ENCODE assay signal across 9 cellular contexts in genomic region chr5:76547242-76547890, GRCh38.
DNase-seq lines count a peak whose midpoint lies in the region; ATAC-seq and TF ChIP-seq lines count a peak whose summit lies in the region.
"Had no signal": no experiment of that assay in that cellular context is flagged by ENCODE, and none has a peak within 500 bp of the region (broad histone marks: within the 10 kb centered on the region; RNA-seq: fewer than 3 reads in every experiment).

No MANE protein-coding gene starts in this region.

- TF ChIP-seq CTCF in heart right ventricle (IDR thresholded peaks at IDR 0.05) (no peak), thyroid gland (IDR thresholded peaks at IDR 0.05) (no peak)

- 41 to 56% methylated on average over 4 of the region's 4 CpGs for WGBS in heart right ventricle, 2 donors
- WGBS in thyroid gland, 2 donors: 33 to 47% methylated on average over 4 of the region's 4 CpGs

- no peaks in the 10 kb centered on the region for H3K9me3 Mint-ChIP-seq in activated CD4-positive, alpha-beta T cell treated with anti-CD3 and anti-CD28 coated beads, Interleukin-2, amount 10 ng/mL, durations not matched to agents 24 days and 14 days

- H3K27me3 ChIP-seq in heart right ventricle (peaks cover 0 to 8% (median 0%) of the 10 kb centered on the region in 7 donors), thyroid gland (no peaks in the 10 kb centered on the region)

- DNase-seq in SIG-M5 treated with dmso at 0.1 percent for 504 hours (lab: John Stamatoyannopoulos, UW; ENCODE audit: unreplicated experiment) (peak; percentile 21), SIG-M5 (lab: John Stamatoyannopoulos, UW) (no peak), heart right ventricle (no peak), thyroid gland (no peak), COLO829 (ENCODE audit: low spot score) (no peak), nucleus accumbens (lab: John Stamatoyannopoulos, UW) (no peak)
- peak; percentile 89 for DNase-seq in activated CD4-positive, alpha-beta T cell treated with anti-CD3 and anti-CD28 coated beads, Interleukin-2, amount 10 ng/mL, durations not matched to agents 24 days and 14 days

- H3K4me1 ChIP-seq in heart right ventricle (peaks cover 0 to 62% (median 0%) of the 10 kb centered on the region in 9 donors), thyroid gland (peaks cover 23 to 32% of the 10 kb centered on the region in 2 donors)

- no peaks in the 10 kb centered on the region for H3K9me3 ChIP-seq in heart right ventricle
- no peaks in the 10 kb centered on the region for H3K9me3 ChIP-seq in thyroid gland
- H3K9me3 ChIP-seq: A549 had no signal

- peak overlapping the region; percentile 80 for H3K4me3 Mint-ChIP-seq in activated CD4-positive, alpha-beta T cell treated with anti-CD3 and anti-CD28 coated beads, Interleukin-2, amount 10 ng/mL, durations not matched to agents 24 days and 14 days

- intact Hi-C loops in activated CD4-positive, alpha-beta T cell treated with anti-CD3 and anti-CD28 coated beads, Interleukin-2, amount 10 ng/mL, durations not matched to agents 24 days and 14 days (cut with micrococcal nuclease): loop anchor here (1.0 to 5.0 kb wide), 9 partner anchors 26 to 981 kb away; partner anchors contain the start of gene POC5
- intact Hi-C loops in heart right ventricle (cut with DNase I): loop anchor here in 2 of 10 donors (10.0 kb wide), 1 partner anchor 143 kb away; the partner anchor contains the start of gene IQGAP2 (in 2 of the 2)
- intact Hi-C loops in thyroid gland (cut with DNase I): no loop called here

- no peak for TF ChIP-seq POLR2A in thyroid gland (IDR thresholded peaks at IDR 0.05)

- H3K27me3 Mint-ChIP-seq in activated CD4-positive, alpha-beta T cell treated with anti-CD3 and anti-CD28 coated beads, Interleukin-2, amount 10 ng/mL, durations not matched to agents 24 days and 14 days: no peaks in the 10 kb centered on the region

- H3K36me3 Mint-ChIP-seq in activated CD4-positive, alpha-beta T cell treated with anti-CD3 and anti-CD28 coated beads, Interleukin-2, amount 10 ng/mL, durations not matched to agents 24 days and 14 days (ENCODE audit: low read depth): peaks cover 13% of the 10 kb centered on the region

- peak overlapping the region in 4 of 10 donors; percentile 4 to 91 (median 43) for H3K27ac ChIP-seq in heart right ventricle
- peak overlapping the region in 2 of 3 donors; percentile 17 to 59 for H3K27ac ChIP-seq in thyroid gland
- H3K27ac ChIP-seq: A549 had no signal

- H3K4me3 ChIP-seq in heart right ventricle: peak overlapping the region in 2 of 10 donors; percentile 12 to 14
- H3K4me3 ChIP-seq in thyroid gland (replicated peaks in 1 of 3): no peak overlapping the region
- H3K4me3 ChIP-seq: A549 had no signal

- ATAC-seq in HG03175 (IDR thresholded peaks at IDR 0.05; ENCODE audit: unreplicated experiment) (peak; percentile 82), heart right ventricle (peak; percentile 38 to 81 (median 72))
- ATAC-seq: A549 had no signal

- peak overlapping the region; percentile 95 for H3K27ac Mint-ChIP-seq in activated CD4-positive, alpha-beta T cell treated with anti-CD3 and anti-CD28 coated beads, Interleukin-2, amount 10 ng/mL, durations not matched to agents 24 days and 14 days

- peaks cover 70% of the 10 kb centered on the region for H3K4me1 Mint-ChIP-seq in activated CD4-positive, alpha-beta T cell treated with anti-CD3 and anti-CD28 coated beads, Interleukin-2, amount 10 ng/mL, durations not matched to agents 24 days and 14 days

- H3K36me3 ChIP-seq in heart right ventricle: no peaks in the 10 kb centered on the region
- H3K36me3 ChIP-seq in thyroid gland: no peaks in the 10 kb centered on the region

Comparison
In these comparisons a context has a peak if more than half of its experiments do, and no peak if none do; other contexts are left out.
1. DNase-seq: peak in SIG-M5 treated with dmso at 0.1 percent for 504 hours (single experiment) and activated CD4-positive, alpha-beta T cell treated with anti-CD3 and anti-CD28 coated beads, Interleukin-2, amount 10 ng/mL, durations not matched to agents 24 days and 14 days (single experiment); none in SIG-M5 (single experiment), heart right ventricle (0 of 2), thyroid gland (0 of 2), COLO829 (single experiment) and nucleus accumbens (0 of 56).